In the genomic region with DNA sequence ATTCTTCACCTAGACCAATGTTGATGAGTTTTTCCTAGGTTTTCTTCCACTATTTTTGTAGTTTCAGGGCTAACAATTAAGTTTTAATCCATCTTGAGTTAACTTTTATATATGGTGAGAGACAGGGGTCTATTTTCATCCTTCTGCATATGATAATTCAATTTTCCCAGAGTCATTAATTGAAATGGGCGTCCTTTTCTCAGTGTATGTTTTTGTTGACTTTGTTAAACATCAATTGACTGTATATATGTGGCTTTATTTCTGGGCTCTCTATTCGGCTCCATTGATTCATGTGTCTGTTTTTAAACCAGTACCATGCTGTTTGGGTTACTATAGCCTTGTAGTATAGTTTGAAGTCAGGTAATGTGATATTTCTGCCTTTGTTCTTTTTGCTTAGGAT, we compare ENCODE assay signal across 27 cellular contexts.
"Had no signal": no experiment of that assay in that cellular context is flagged by ENCODE, and none has a peak within 500 bp of the region (broad histone marks: within the 10 kb centered on the region; RNA-seq: fewer than 3 reads in every experiment).

No MANE protein-coding gene starts in this region.

- H3K27me3 ChIP-seq: colonic mucosa, dorsolateral prefrontal cortex, esophagus muscularis mucosa, esophagus squamous epithelium, foreskin keratinocyte, gastrocnemius medialis, gastroesophageal sphincter, heart left ventricle, heart right ventricle had no signal

- ATAC-seq: effector memory CD8-positive, alpha-beta T cell; esophagus mucosa; foreskin keratinocyte; gastrocnemius medialis; gastroesophageal sphincter; heart left ventricle; heart right ventricle had no signal

- H3K27ac ChIP-seq: colonic mucosa, coronary artery, dorsolateral prefrontal cortex, epithelial cell of prostate, esophagus muscularis mucosa, esophagus squamous epithelium, foreskin keratinocyte, gastrocnemius medialis, gastroesophageal sphincter, heart left ventricle, heart right ventricle had no signal

- H3K4me1 ChIP-seq: colonic mucosa, esophagus muscularis mucosa, esophagus squamous epithelium, foreskin keratinocyte, gastrocnemius medialis, gastroesophageal sphincter, heart left ventricle, heart right ventricle had no signal

- DNase-seq: colonic mucosa; cortex of kidney; dermis blood vessel endothelial cell; dorsolateral prefrontal cortex; effector CD4-positive, alpha-beta T cell; effector CD8-positive, alpha-beta T cell; effector memory CD4-positive, alpha-beta T cell; effector memory CD8-positive, alpha-beta T cell; endodermal cell; erythroblast; esophagus squamous epithelium; foreskin fibroblast; foreskin keratinocyte; foreskin melanocyte; gastrocnemius medialis; glutamatergic neuron; head of caudate nucleus; heart left ventricle; heart right ventricle had no signal

- FAIRE-seq: endometrium, endothelial cell of umbilical vein, frontal cortex had no signal

- H3K36me3 ChIP-seq: colonic mucosa, esophagus muscularis mucosa, esophagus squamous epithelium, gastrocnemius medialis, gastroesophageal sphincter, heart left ventricle, heart right ventricle had no signal

- H3K9me3 ChIP-seq: colonic mucosa had no signal

- H3K4me3 ChIP-seq: colonic mucosa, coronary artery, dorsolateral prefrontal cortex, esophagus muscularis mucosa, esophagus squamous epithelium, gastrocnemius medialis, gastroesophageal sphincter, heart left ventricle, heart right ventricle had no signal
